ENCODE assay signal across 17 cellular contexts in genomic region chr9:69184266-69184665, GRCh38.
"Had no signal": no experiment of that assay in that cellular context is flagged by ENCODE, and none has a peak within 500 bp of the region (broad histone marks: within the 10 kb centered on the region; RNA-seq: fewer than 3 reads in every experiment).

No MANE protein-coding gene starts in this region.

- H3K4me3 ChIP-seq: colonic mucosa, ovary, SK-N-MC, tibial nerve had no signal

- ATAC-seq: activated CD8-positive, alpha-beta T cell treated with anti-CD3 and anti-CD28 coated beads for 36 hours; activated T-helper 17 cell treated with anti-CD3 and anti-CD28 coated beads, Interleukin-2, amount 50 U/mL, for 72 hours; naive thymus-derived CD4-positive, alpha-beta T cell; sciatic nerve; stimulated activated memory B cell treated with anti-CD40 and anti-IgM and Interleukin-4, amounts not matched to agents 10 μg/mL and 1 μg/mL and 100 μg/mL, for 72 hours had no signal

- H3K4me1 ChIP-seq: colonic mucosa had no signal

- H3K27ac ChIP-seq: colonic mucosa, ovary, SK-N-MC, tibial nerve had no signal

- H3K9me3 ChIP-seq: colonic mucosa, ovary, tibial nerve had no signal

- H3K36me3 ChIP-seq: colonic mucosa, ovary, tibial nerve had no signal

- DNase-seq: activated CD4-positive, alpha-beta T cell treated with anti-CD3 and anti-CD28 coated beads for 48 hours; activated CD4-positive, CD25-positive, alpha-beta regulatory T cell; activated CD8-positive, alpha-beta T cell treated with anti-CD3 and anti-CD28 coated beads for 36 hours; activated naive CD4-positive, alpha-beta T cell treated with Interleukin-2 at 50 U/mL for 16 hours; activated naive CD8-positive, alpha-beta T cell treated with anti-CD3 and anti-CD28 coated beads, Interleukin-2, amount 10 ng/mL, durations not matched to agents 7 days and 5 days; activated T-cell treated with anti-CD3 and anti-CD28 coated beads, Interleukin-2, amount 50 U/mL, for 1 hour; colonic mucosa; mesenchymal stem cell; naive thymus-derived CD4-positive, alpha-beta T cell; ovary; stimulated activated CD4-positive, alpha-beta T cell treated with anti-CD3 and anti-CD28 coated beads, Interleukin-4, amount 100 ng/mL, for 4 hours; T1000 had no signal

- H3K27me3 ChIP-seq: colonic mucosa, ovary, tibial nerve had no signal
